Comparison of ENCODE assay signal across 12 cellular contexts in genomic region chr17:75642221-75643032, GRCh38. TPM values are rescaled to one million over a fixed set of nuclear protein-coding genes. Genes with fewer than 3 reads are reported as not detected.
DNase-seq lines count a peak whose midpoint lies in the region; ATAC-seq, FAIRE-seq and TF ChIP-seq lines count a peak whose summit lies in the region.
"Had no signal": no experiment of that assay in that cellular context is flagged by ENCODE, and none has a peak within 500 bp of the region (broad histone marks: within the 10 kb centered on the region; RNA-seq: fewer than 3 reads in every experiment).

No MANE protein-coding gene starts in this region.

- H3K79me2 ChIP-seq in mammary epithelial cell (ENCODE audit: insufficient read depth, low read length), result no peaks in the 10 kb centered on the region

- TF ChIP-seq CTCF in mammary epithelial cell (conservative IDR thresholded peaks at IDR 0.05 in 1 of 2, IDR thresholded peaks at IDR 0.05 in 1 of 2; ENCODE audit: extremely low read depth in 1 of 2, insufficient read depth in 1 of 2, low read depth in 1 of 2, low read length in 2 of 2) (no peak), lower lobe of right lung (IDR thresholded peaks at IDR 0.05) (no peak)

- CTCF ChIA-PET in mammary epithelial cell (lab: Charles Lee; ENCODE audit: low non-redundant PET), result no interaction called here

- H3K4me3 ChIP-seq in right cardiac atrium (ENCODE audit: low read length), result no peak overlapping the region
- no peak overlapping the region for H3K4me3 ChIP-seq in mammary epithelial cell (replicated peaks in 1 of 3; ENCODE audit: insufficient read depth in 1 of 3, low read depth in 2 of 3, low read length in 3 of 3)
- no peak overlapping the region for H3K4me3 ChIP-seq in lower lobe of right lung
- H3K4me3 ChIP-seq: cardiac muscle cell had no signal

- ATAC-seq in Right ventricle myocardium inferior (no peak), right cardiac atrium (no peak), lower lobe of right lung (peak in 1 of 2 donors; percentile 24), HG03175 (IDR thresholded peaks at IDR 0.05; ENCODE audit: unreplicated experiment) (no peak), HG02840 (IDR thresholded peaks at IDR 0.05; ENCODE audit: low FRiP score, unreplicated experiment) (no peak)

- WGBS in right cardiac atrium, result 82% methylated on average over 9 of the region's 9 CpGs
- WGBS in mammary epithelial cell (ENCODE audit: low coverage, missing lambda C conversion rate), result 69% methylated on average over 9 of the region's 9 CpGs

- in situ Hi-C loops in mammary epithelial cell (cut with MboI; ENCODE audit: low sequenced_read_pairs in 2 of 2), result no loop called here

- no peak overlapping the region for H2AFZ ChIP-seq in mammary epithelial cell (ENCODE audit: low read depth, low read length)

- peak; percentile 15 for DNase-seq in Right ventricle myocardium inferior (ENCODE audit: missing footprints)
- DNase-seq in right cardiac atrium, result no peak
- peak; percentile 21 for DNase-seq in mammary epithelial cell
- DNase-seq in lower lobe of right lung, result no peak
- no peak for DNase-seq in urothelium cell line (ENCODE audit: low spot score)
- no peak for DNase-seq in NCI-H2227 (lab: John Stamatoyannopoulos, UW; ENCODE audit: unreplicated experiment)
- DNase-seq: activated gamma-delta T cell treated with Interleukin-2 at 50 U/mL for 16 hours, NCI-H1048 had no signal

- H3K4me1 ChIP-seq in right cardiac atrium (ENCODE audit: control insufficient read depth, insufficient read depth, low read length) (no peaks in the 10 kb centered on the region), mammary epithelial cell (ENCODE audit: insufficient read depth, low read length) (no peaks in the 10 kb centered on the region), lower lobe of right lung (peaks cover 43% of the 10 kb centered on the region)

- dilution Hi-C loops in mammary epithelial cell (cut with HindIII; ENCODE audit: low sequenced_read_pairs), result no loop called here

- intact Hi-C loops in Right ventricle myocardium inferior (cut with DNase I) (no loop called here), right cardiac atrium (cut with DNase I) (no loop called here), mammary epithelial cell (cut with micrococcal nuclease) (no loop called here), lower lobe of right lung (cut with DNase I) (no loop called here)

- H3K27me3 ChIP-seq in right cardiac atrium (ENCODE audit: control insufficient read depth, insufficient read depth), result no peaks in the 10 kb centered on the region
- no peaks in the 10 kb centered on the region for H3K27me3 ChIP-seq in mammary epithelial cell (ENCODE audit: insufficient read depth, low read length)
- H3K27me3 ChIP-seq in lower lobe of right lung (ENCODE audit: low read depth), result no peaks in the 10 kb centered on the region
- H3K27me3 ChIP-seq: cardiac muscle cell had no signal

- H4K20me1 ChIP-seq in mammary epithelial cell (ENCODE audit: insufficient read depth, low read length), result no peaks in the 10 kb centered on the region

- H3K9me3 ChIP-seq in right cardiac atrium (ENCODE audit: control insufficient read depth, low read length) (no peaks in the 10 kb centered on the region), mammary epithelial cell (replicated peaks; ENCODE audit: insufficient read depth, low read length) (no peaks in the 10 kb centered on the region), lower lobe of right lung (no peaks in the 10 kb centered on the region)

- no peak overlapping the region for H3K27ac ChIP-seq in right cardiac atrium (ENCODE audit: low read length)
- H3K27ac ChIP-seq in mammary epithelial cell (ENCODE audit: insufficient read depth, low read depth, low read length), result no peak overlapping the region
- peak overlapping the region; percentile 71 for H3K27ac ChIP-seq in lower lobe of right lung
- H3K27ac ChIP-seq: cardiac muscle cell had no signal

- H3K9ac ChIP-seq in mammary epithelial cell (ENCODE audit: insufficient read depth, low read length), result no peak overlapping the region

- H3K4me2 ChIP-seq in mammary epithelial cell (ENCODE audit: insufficient read depth, low read depth, low read length), result no peak overlapping the region

- no peaks in the 10 kb centered on the region for H3K36me3 ChIP-seq in mammary epithelial cell (ENCODE audit: insufficient read depth, low read length)
- peaks cover 3% of the 10 kb centered on the region for H3K36me3 ChIP-seq in lower lobe of right lung
- H3K36me3 ChIP-seq: cardiac muscle cell had no signal

- peak; percentile 65 for FAIRE-seq in urothelium cell line (lab: Jason Lieb, UNC)

- BruUV-seq in mammary epithelial cell (replicated peaks; lab: Mats Ljungman, UMichigan), result no TSS peak

RNA-seq across cellular contexts. Expression of gene SMIM5, which starts 9.2 kb away (rescaled TPM):
- 11.4 TPM for total RNA-seq in Right ventricle myocardium inferior
- total RNA-seq in right cardiac atrium, result 10 to 100 TPM in 2 of 4 donors, 1 to 10 TPM in 2; 6.9 to 12.2 (median 9.6) TPM
- polyA plus RNA-seq in right cardiac atrium, result 13.5 TPM
- total RNA-seq in mammary epithelial cell, result not detected
- 0.03 TPM for polyA plus RNA-seq in mammary epithelial cell
- not detected for polyA minus RNA-seq in mammary epithelial cell
- total RNA-seq in lower lobe of right lung, result 2.7 TPM
- polyA plus RNA-seq: AG04450 had no signal

RNA-seq across cellular contexts. Expression of gene RECQL5, which starts 24.5 kb away (rescaled TPM):
- total RNA-seq in Right ventricle myocardium inferior, result 15.9 TPM
- total RNA-seq in right cardiac atrium, result 10 to 100 TPM in 3 of 4 donors, 1 to 10 TPM in 1; 7.9 to 19.9 (median 14.8) TPM
- polyA plus RNA-seq in right cardiac atrium, result 13.5 TPM
- total RNA-seq in mammary epithelial cell, result 10 to 100 TPM; 25.3 to 34.8 TPM
- 14.5 TPM for polyA plus RNA-seq in mammary epithelial cell
- 27.2 TPM for polyA minus RNA-seq in mammary epithelial cell
- 39.4 TPM for total RNA-seq in lower lobe of right lung

RNA-seq across cellular contexts. Expression of gene SAP30BP, which starts 24.7 kb away (rescaled TPM):
- total RNA-seq in Right ventricle myocardium inferior, result 47.4 TPM
- 10 to 100 TPM; 51.0 to 66.5 (median 56.3) TPM for total RNA-seq in right cardiac atrium
- polyA plus RNA-seq in right cardiac atrium, result 58.5 TPM
- 100 to 1,000 TPM in 1 of 2 donors, 10 to 100 TPM in 1; 49.0 to 105 TPM for total RNA-seq in mammary epithelial cell
- polyA plus RNA-seq in mammary epithelial cell, result 85.8 TPM
- polyA minus RNA-seq in mammary epithelial cell, result 78.9 TPM
- 73.0 TPM for total RNA-seq in lower lobe of right lung

RNA-seq across cellular contexts. Expression of gene MYO15B, which starts 54.8 kb away (rescaled TPM):
- total RNA-seq in Right ventricle myocardium inferior (43.7 TPM), right cardiac atrium (100 to 1,000 TPM in 1 of 4 donors, 10 to 100 TPM in 3; 75.8 to 131 (median 93.4) TPM), mammary epithelial cell (1 to 10 TPM; 5.2 to 5.8 TPM), lower lobe of right lung (181 TPM)
- polyA plus RNA-seq in right cardiac atrium (70.9 TPM), mammary epithelial cell (0.31 TPM)
- polyA minus RNA-seq in mammary epithelial cell, result not detected

Comparison
In these comparisons a context has a peak if more than half of its experiments do, and no peak if none do; other contexts are left out.
1. DNase-seq: peak in Right ventricle myocardium inferior (single experiment) and mammary epithelial cell (single experiment); none in right cardiac atrium (0 of 3), lower lobe of right lung (single experiment), urothelium cell line (single experiment) and NCI-H2227 (single experiment).